Comparison of ENCODE assay signal across 16 cellular contexts in the genomic region with DNA sequence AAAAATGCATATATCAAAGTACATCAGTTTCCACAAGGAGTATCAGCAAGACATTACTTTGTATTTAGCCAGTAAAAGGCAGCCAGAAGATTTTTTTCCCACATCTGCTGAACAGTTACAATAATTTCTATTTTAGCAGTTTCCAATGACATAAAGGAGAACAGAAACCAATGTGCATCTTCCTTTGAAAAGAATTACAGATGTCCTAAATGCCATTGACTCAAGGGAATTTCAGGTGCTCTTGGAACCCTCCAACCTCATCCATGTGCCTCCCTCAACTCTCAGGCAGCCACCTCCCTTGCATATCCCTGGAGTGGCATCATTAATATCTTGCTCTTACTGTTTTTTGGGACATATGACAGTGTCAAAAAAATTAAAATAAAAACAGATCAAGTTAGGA.
DNase-seq lines count a peak whose midpoint lies in the region; ATAC-seq lines count a peak whose summit lies in the region.
"Had no signal": no experiment of that assay in that cellular context is flagged by ENCODE, and none has a peak within 500 bp of the region (broad histone marks: within the 10 kb centered on the region; RNA-seq: fewer than 3 reads in every experiment).

No MANE protein-coding gene starts in this region.

- H3K27me3 ChIP-seq in naive thymus-derived CD4-positive, alpha-beta T cell (ENCODE audit: control insufficient read depth in 2 of 2, insufficient read depth in 2 of 2, low read length in 2 of 2): no peaks in the 10 kb centered on the region
- H3K27me3 ChIP-seq: brain microvascular endothelial cell had no signal

- DNase-seq in activated CD4-positive, alpha-beta T cell treated with anti-CD3 and anti-CD28 coated beads, Interleukin-2, amount 10 ng/mL, durations not matched to agents 24 days and 14 days: no peak
- no peak for DNase-seq in activated CD4-positive, alpha-beta T cell treated with anti-CD3 and anti-CD28 coated beads for 48 hours
- no peak for DNase-seq in T-helper 17 cell
- no peak for DNase-seq in naive thymus-derived CD4-positive, alpha-beta T cell
- DNase-seq in activated gamma-delta T cell treated with Interleukin-2 at 50 U/mL for 16 hours: no peak
- no peak for DNase-seq in NCI-H1048 (lab: John Stamatoyannopoulos, UW)
- DNase-seq: brain microvascular endothelial cell, erythroblast, NCI-H187, nephron progenitor cell, SHP77, uterus had no signal

- peaks cover 2% of the 10 kb centered on the region for H3K36me3 Mint-ChIP-seq in activated CD4-positive, alpha-beta T cell treated with anti-CD3 and anti-CD28 coated beads, Interleukin-2, amount 10 ng/mL, durations not matched to agents 24 days and 14 days (ENCODE audit: low read depth)
- H3K36me3 Mint-ChIP-seq in T-helper 17 cell (ENCODE audit: low read depth): peaks cover 3% of the 10 kb centered on the region
- H3K36me3 Mint-ChIP-seq in naive thymus-derived CD4-positive, alpha-beta T cell: peaks cover 0 to 6% (median 0%) of the 10 kb centered on the region in 5 donors

- H3K4me3 Mint-ChIP-seq in activated CD4-positive, alpha-beta T cell treated with anti-CD3 and anti-CD28 coated beads, Interleukin-2, amount 10 ng/mL, durations not matched to agents 24 days and 14 days: no peak overlapping the region
- H3K4me3 Mint-ChIP-seq in T-helper 17 cell: peak overlapping the region; percentile 81
- peak overlapping the region; percentile 44 to 84 (median 73) for H3K4me3 Mint-ChIP-seq in naive thymus-derived CD4-positive, alpha-beta T cell
- H3K4me3 Mint-ChIP-seq: CD14-positive monocyte; dendritic cell treated with granulocyte-macrophage colony-stimulating factor and Interleukin-4, amounts not matched to agents 40 ng/mL and 50 ng/mL, for 4 days; nephron progenitor cell had no signal

- peak overlapping the region; percentile 26 for H3K27ac ChIP-seq in naive thymus-derived CD4-positive, alpha-beta T cell (ENCODE audit: low read depth, low read length)
- H3K27ac ChIP-seq: brain microvascular endothelial cell, uterus had no signal

- intact Hi-C loops in activated CD4-positive, alpha-beta T cell treated with anti-CD3 and anti-CD28 coated beads, Interleukin-2, amount 10 ng/mL, durations not matched to agents 24 days and 14 days (cut with micrococcal nuclease): loop anchor here (1.0 to 5.0 kb wide), 2 partner anchors 13 to 46 kb away; no protein-coding TSS in a partner anchor
- intact Hi-C loops in naive thymus-derived CD4-positive, alpha-beta T cell (cut with micrococcal nuclease): loop anchor here in 1 of 2 donors (1.0 to 5.0 kb wide), 2 partner anchors 8 to 46 kb away; no protein-coding TSS in a partner anchor

- H3K9me3 ChIP-seq in T-helper 17 cell (ENCODE audit: control insufficient read depth, low read length, poor library complexity, severe bottlenecking): no peaks in the 10 kb centered on the region
- no peaks in the 10 kb centered on the region for H3K9me3 ChIP-seq in naive thymus-derived CD4-positive, alpha-beta T cell (ENCODE audit: control insufficient read depth in 2 of 3, low read length in 3 of 3)
- H3K9me3 ChIP-seq: uterus had no signal

- peak overlapping the region; percentile 49 for H3K27ac Mint-ChIP-seq in activated CD4-positive, alpha-beta T cell treated with anti-CD3 and anti-CD28 coated beads, Interleukin-2, amount 10 ng/mL, durations not matched to agents 24 days and 14 days
- H3K27ac Mint-ChIP-seq in T-helper 17 cell: peak overlapping the region; percentile 98
- peak overlapping the region; percentile 66 to 93 (median 85) for H3K27ac Mint-ChIP-seq in naive thymus-derived CD4-positive, alpha-beta T cell
- H3K27ac Mint-ChIP-seq: dendritic cell treated with granulocyte-macrophage colony-stimulating factor and Interleukin-4, amounts not matched to agents 40 ng/mL and 50 ng/mL, for 4 days; nephron progenitor cell had no signal

- no peaks in the 10 kb centered on the region for H3K36me3 ChIP-seq in naive thymus-derived CD4-positive, alpha-beta T cell (ENCODE audit: control insufficient read depth in 2 of 3, insufficient read depth in 3 of 3, low read length in 3 of 3)
- H3K36me3 ChIP-seq: brain microvascular endothelial cell, uterus had no signal

- no peaks in the 10 kb centered on the region for H3K27me3 Mint-ChIP-seq in activated CD4-positive, alpha-beta T cell treated with anti-CD3 and anti-CD28 coated beads, Interleukin-2, amount 10 ng/mL, durations not matched to agents 24 days and 14 days
- no peaks in the 10 kb centered on the region for H3K27me3 Mint-ChIP-seq in T-helper 17 cell
- no peaks in the 10 kb centered on the region for H3K27me3 Mint-ChIP-seq in naive thymus-derived CD4-positive, alpha-beta T cell
- H3K27me3 Mint-ChIP-seq: dendritic cell treated with granulocyte-macrophage colony-stimulating factor and Interleukin-4, amounts not matched to agents 40 ng/mL and 50 ng/mL, for 4 days had no signal

- H3K4me1 ChIP-seq in naive thymus-derived CD4-positive, alpha-beta T cell (ENCODE audit: control insufficient read depth in 2 of 2, insufficient read depth in 2 of 2, low read length in 2 of 2): peaks cover 34 to 36% of the 10 kb centered on the region in 2 donors
- H3K4me1 ChIP-seq: uterus had no signal

- H3K9me3 Mint-ChIP-seq in activated CD4-positive, alpha-beta T cell treated with anti-CD3 and anti-CD28 coated beads, Interleukin-2, amount 10 ng/mL, durations not matched to agents 24 days and 14 days: peaks cover 14% of the 10 kb centered on the region
- peaks cover 0 to 13% (median 4%) of the 10 kb centered on the region in 11 donors for H3K9me3 Mint-ChIP-seq in naive thymus-derived CD4-positive, alpha-beta T cell

- peak overlapping the region; percentile 18 for H3K4me3 ChIP-seq in naive thymus-derived CD4-positive, alpha-beta T cell (ENCODE audit: low read length)
- H3K4me3 ChIP-seq: uterus had no signal

- ATAC-seq in GM18867 (IDR thresholded peaks at IDR 0.05; ENCODE audit: unreplicated experiment): peak; percentile 29
- no peak for ATAC-seq in T-helper 17 cell
- peak; percentile 8 for ATAC-seq in naive thymus-derived CD4-positive, alpha-beta T cell
- no peak for ATAC-seq in HG03521 (IDR thresholded peaks at IDR 0.05; ENCODE audit: unreplicated experiment)

- POLR2A ChIA-PET in naive thymus-derived CD4-positive, alpha-beta T cell (lab: Charles Lee): interaction anchor here (1.0 kb wide), 1 partner anchor 62 kb away, joined by 4 read pairs; no protein-coding TSS in a partner anchor

- H3K4me1 Mint-ChIP-seq in activated CD4-positive, alpha-beta T cell treated with anti-CD3 and anti-CD28 coated beads, Interleukin-2, amount 10 ng/mL, durations not matched to agents 24 days and 14 days: peaks cover 17% of the 10 kb centered on the region
- peaks cover 25% of the 10 kb centered on the region for H3K4me1 Mint-ChIP-seq in T-helper 17 cell
- H3K4me1 Mint-ChIP-seq in naive thymus-derived CD4-positive, alpha-beta T cell: peaks cover 21 to 50% (median 42%) of the 10 kb centered on the region in 7 donors
- H3K4me1 Mint-ChIP-seq: nephron progenitor cell had no signal

- CTCF ChIA-PET in naive thymus-derived CD4-positive, alpha-beta T cell (lab: Charles Lee): no interaction called here

Comparison
In these comparisons a context has a peak if more than half of its experiments do, and no peak if none do; other contexts are left out.
1. ATAC-seq: peak in GM18867 (single experiment) and naive thymus-derived CD4-positive, alpha-beta T cell (single experiment); none in T-helper 17 cell (single experiment) and HG03521 (single experiment).
2. Peak in every context shown above with its lines, with median percentiles within 50 percentile points of each other: H3K27ac Mint-ChIP-seq.